In genomic region chr9:85290019-85290418, GRCh38 we compare ENCODE assay signal across 15 cellular contexts.
DNase-seq lines count a peak whose midpoint lies in the region; ATAC-seq and TF ChIP-seq lines count a peak whose summit lies in the region.
"Had no signal": no experiment of that assay in that cellular context is flagged by ENCODE, and none has a peak within 500 bp of the region (broad histone marks: within the 10 kb centered on the region; RNA-seq: fewer than 3 reads in every experiment).

No MANE protein-coding gene starts in this region.

- H3K4me3 ChIP-seq in esophagus squamous epithelium: no peak overlapping the region
- H3K4me3 ChIP-seq: breast epithelium, left lung had no signal

- TF ChIP-seq POLR2A in esophagus squamous epithelium (IDR thresholded peaks at IDR 0.05): no peak

- H3K36me3 ChIP-seq in esophagus squamous epithelium: no peaks in the 10 kb centered on the region
- H3K36me3 ChIP-seq: breast epithelium, left lung had no signal

- H3K9me3 ChIP-seq in esophagus squamous epithelium: no peaks in the 10 kb centered on the region
- H3K9me3 ChIP-seq: left lung, SK-N-SH had no signal

- peaks cover 0 to 25% (median 0%) of the 10 kb centered on the region in 4 donors for H3K27me3 ChIP-seq in esophagus squamous epithelium
- H3K27me3 ChIP-seq: breast epithelium had no signal

- H3K36me3 Mint-ChIP-seq in immature natural killer cell: no peaks in the 10 kb centered on the region

- H3K4me3 Mint-ChIP-seq in immature natural killer cell: peak overlapping the region; percentile 68 to 79 (median 76)

- TF ChIP-seq CTCF in esophagus squamous epithelium (IDR thresholded peaks at IDR 0.05): no peak

- WGBS in esophagus squamous epithelium, 2 donors: 66 to 81% methylated on average over 13 to 18 of the region's 21 CpGs

- H3K9me3 Mint-ChIP-seq in immature natural killer cell: no peaks in the 10 kb centered on the region

- DNase-seq in activated gamma-delta T cell treated with Interleukin-2 at 50 U/mL for 16 hours (peak; percentile 42), activated gamma-delta T cell (lab: John Stamatoyannopoulos, UW) (no peak), immature natural killer cell (peak; percentile 78 to 83 (median 80)), esophagus squamous epithelium (lab: John Stamatoyannopoulos, UW) (no peak), NCI-H187 (lab: John Stamatoyannopoulos, UW) (no peak)
- peak; percentile 60 for DNase-seq in activated CD8-positive, alpha-beta memory T cell treated with anti-CD3 and anti-CD28 coated beads for 24 hours
- peak; percentile 16 for DNase-seq in stimulated activated naive CD8-positive, alpha-beta T cell treated with anti-CD3 and anti-CD28 coated beads, Interleukin-15, Interleukin-2, amounts not matched to agents 100 U/mL and 50 U/mL, for 24 hours
- DNase-seq: activated effector memory CD4-positive, alpha-beta T cell treated with anti-CD3 and anti-CD28 coated beads, Interleukin-2, amount 50 U/mL, for 16 hours; effector CD4-positive, alpha-beta T cell; GOT3; left lung; NCI-H1105; SK-N-SH had no signal

- no peaks in the 10 kb centered on the region for H3K4me1 ChIP-seq in esophagus squamous epithelium
- H3K4me1 ChIP-seq: breast epithelium, left lung had no signal

- H3K27me3 Mint-ChIP-seq in immature natural killer cell (ENCODE audit: low read depth in 3 of 3): peaks cover 3 to 8% (median 4%) of the 10 kb centered on the region in 3 donors

- H3K27ac ChIP-seq in esophagus squamous epithelium: no peak overlapping the region
- H3K27ac ChIP-seq: breast epithelium, left lung had no signal

- peaks cover 37 to 47% of the 10 kb centered on the region in 2 donors for H3K4me1 Mint-ChIP-seq in immature natural killer cell

- peak overlapping the region; percentile 51 to 92 (median 71) for H3K27ac Mint-ChIP-seq in immature natural killer cell

- ATAC-seq in stimulated activated naive CD8-positive, alpha-beta T cell treated with anti-CD3 and anti-CD28 coated beads, Interleukin-15, Interleukin-2, amounts not matched to agents 100 U/mL and 50 U/mL, for 24 hours: no peak
- no peak for ATAC-seq in HG03520 (IDR thresholded peaks at IDR 0.05; ENCODE audit: unreplicated experiment)
- ATAC-seq: left lung had no signal

- intact Hi-C loops in esophagus squamous epithelium (cut with DNase I): no loop called here

Comparison
In these comparisons a context has a peak if more than half of its experiments do, and no peak if none do; other contexts are left out.
1. DNase-seq: peak in activated gamma-delta T cell treated with Interleukin-2 at 50 U/mL for 16 hours (single experiment), activated CD8-positive, alpha-beta memory T cell treated with anti-CD3 and anti-CD28 coated beads for 24 hours (single experiment), immature natural killer cell (3 of 3) and stimulated activated naive CD8-positive, alpha-beta T cell treated with anti-CD3 and anti-CD28 coated beads, Interleukin-15, Interleukin-2, amounts not matched to agents 100 U/mL and 50 U/mL, for 24 hours (single experiment); none in activated gamma-delta T cell (single experiment), esophagus squamous epithelium (single experiment) and NCI-H187 (0 of 2).